1 cellular context compared by ENCODE assay signal in genomic region chr17:66469088-66469442, GRCh38.
TF ChIP-seq lines count a peak whose summit lies in the region.

No MANE protein-coding gene starts in this region.

TF ChIP-seq in H1, 55 proteins besides CTCF, POLR2A, EP300 and RAD21:
- TF ChIP-seq SP4 (IDR thresholded peaks at IDR 0.05; ENCODE audit: low read length) (no peak), BRCA1 (IDR thresholded peaks at IDR 0.05; ENCODE audit: low read depth, low read length) (no peak), TEAD4 (IDR thresholded peaks at IDR 0.05; ENCODE audit: low read depth, low read length) (peak; percentile 17; the same call in 1 of the 2 replicates)
